In genomic region chr7:101860316-101861222, GRCh38 we compare ENCODE assay signal across 18 cellular contexts. TPM values are rescaled to one million over a fixed set of nuclear protein-coding genes. Genes with fewer than 3 reads are reported as not detected.
DNase-seq lines count a peak whose midpoint lies in the region; ATAC-seq and TF ChIP-seq lines count a peak whose summit lies in the region.
"Had no signal": no experiment of that assay in that cellular context is flagged by ENCODE, and none has a peak within 500 bp of the region (broad histone marks: within the 10 kb centered on the region; RNA-seq: fewer than 3 reads in every experiment).

No MANE protein-coding gene starts in this region.

- H3K23ac ChIP-seq in mesenchymal stem cell (ENCODE audit: low read length in 2 of 2) = no peak overlapping the region

- peak overlapping the region; percentile 37 for H3K27ac Mint-ChIP-seq in activated naive CD8-positive, alpha-beta T cell treated with anti-CD3 and anti-CD28 coated beads, Interleukin-2, amount 50 U/mL, for 24 hours
- no peak overlapping the region for H3K27ac Mint-ChIP-seq in activated naive CD8-positive, alpha-beta T cell treated with anti-CD3 and anti-CD28 coated beads for 36 hours
- peak overlapping the region; percentile 39 for H3K27ac Mint-ChIP-seq in type B pancreatic cell
- H3K27ac Mint-ChIP-seq: activated T-cell treated with anti-CD3 and anti-CD28 coated beads, Interleukin-2, amount 50 U/mL, for 72 hours had no signal

- H3K27me3 Mint-ChIP-seq in activated naive CD8-positive, alpha-beta T cell treated with anti-CD3 and anti-CD28 coated beads, Interleukin-2, amount 50 U/mL, for 24 hours = no peaks in the 10 kb centered on the region
- no peaks in the 10 kb centered on the region for H3K27me3 Mint-ChIP-seq in activated naive CD8-positive, alpha-beta T cell treated with anti-CD3 and anti-CD28 coated beads for 36 hours
- no peaks in the 10 kb centered on the region for H3K27me3 Mint-ChIP-seq in type B pancreatic cell
- H3K27me3 Mint-ChIP-seq: stimulated activated naive CD8-positive, alpha-beta T cell treated with anti-CD3 and anti-CD28 coated beads, Interleukin-15, amount 100 ng/mL, for 72 hours had no signal

- H2BK15ac ChIP-seq in mesenchymal stem cell (ENCODE audit: low read depth, poor library complexity, severe bottlenecking) = no peak overlapping the region

- no peak overlapping the region for H2BK12ac ChIP-seq in mesenchymal stem cell (ENCODE audit: low read length in 2 of 2)

- in situ Hi-C loops in G401 (cut with HindIII; ENCODE audit: low sequenced_read_pairs) = no loop called here

- H4K8ac ChIP-seq in mesenchymal stem cell (ENCODE audit: low read length) = no peak overlapping the region

- H3K4me2 ChIP-seq in mesenchymal stem cell (ENCODE audit: low read length, poor library complexity, severe bottlenecking) = no peak overlapping the region

- H2AK5ac ChIP-seq in mesenchymal stem cell (ENCODE audit: low read length, severe bottlenecking) = no peak overlapping the region

- H3K4me1 Mint-ChIP-seq in activated naive CD8-positive, alpha-beta T cell treated with anti-CD3 and anti-CD28 coated beads, Interleukin-2, amount 50 U/mL, for 24 hours = peaks cover 24% of the 10 kb centered on the region
- peaks cover 22% of the 10 kb centered on the region for H3K4me1 Mint-ChIP-seq in activated naive CD8-positive, alpha-beta T cell treated with anti-CD3 and anti-CD28 coated beads for 36 hours
- H3K4me1 Mint-ChIP-seq in type B pancreatic cell (ENCODE audit: unreplicated experiment) = peaks cover 66% of the 10 kb centered on the region

- no peak for TF ChIP-seq CTCF in type B pancreatic cell (conservative IDR thresholded peaks at IDR 0.05)

- no peak overlapping the region for H2BK5ac ChIP-seq in mesenchymal stem cell (ENCODE audit: low read depth, low read length, poor library complexity, severe bottlenecking)

- peak overlapping the region; percentile 45 for H3K9ac ChIP-seq in adipocyte (ENCODE audit: low read length)
- H3K9ac ChIP-seq in mesenchymal stem cell (ENCODE audit: low read length) = peak overlapping the region; percentile 68

- H3K36me3 ChIP-seq in adipocyte (ENCODE audit: control insufficient read depth, insufficient read depth, low read length, severe bottlenecking) = no peaks in the 10 kb centered on the region
- H3K36me3 ChIP-seq in mesenchymal stem cell (ENCODE audit: control insufficient read depth in 1 of 2, insufficient read depth in 2 of 2, low read depth in 1 of 2, low read length in 2 of 2) = peaks cover 0 to 9% of the 10 kb centered on the region in 2 experiments

- H3K4me1 ChIP-seq in adipocyte (ENCODE audit: control insufficient read depth, insufficient read depth, low read length) = peaks cover 22% of the 10 kb centered on the region
- peaks cover 14% of the 10 kb centered on the region for H3K4me1 ChIP-seq in mesenchymal stem cell (ENCODE audit: control insufficient read depth, insufficient read depth, low read depth, low read length)

- H3K27ac ChIP-seq in mesenchymal stem cell (ENCODE audit: low read length, poor library complexity, severe bottlenecking) = no peak overlapping the region

- H3K4me3 Mint-ChIP-seq in activated naive CD8-positive, alpha-beta T cell treated with anti-CD3 and anti-CD28 coated beads, Interleukin-2, amount 50 U/mL, for 24 hours = no peak overlapping the region
- no peak overlapping the region for H3K4me3 Mint-ChIP-seq in activated naive CD8-positive, alpha-beta T cell treated with anti-CD3 and anti-CD28 coated beads for 36 hours
- no peak overlapping the region for H3K4me3 Mint-ChIP-seq in type B pancreatic cell
- H3K4me3 Mint-ChIP-seq: activated T-cell treated with anti-CD3 and anti-CD28 coated beads, Interleukin-2, amount 50 U/mL, for 72 hours; neural crest cell; stimulated activated naive CD8-positive, alpha-beta T cell treated with anti-CD3 and anti-CD28 coated beads, Interleukin-15, amount 100 ng/mL, for 72 hours had no signal

- peaks cover 47% of the 10 kb centered on the region for H3K79me1 ChIP-seq in mesenchymal stem cell (replicated peaks; ENCODE audit: low read length, poor library complexity, severe bottlenecking)

- no peak for ATAC-seq in activated naive CD8-positive, alpha-beta T cell treated with anti-CD3 and anti-CD28 coated beads, Interleukin-2, amount 50 U/mL, for 24 hours
- ATAC-seq: activated T-cell treated with anti-CD3 and anti-CD28 coated beads, Interleukin-2, amount 50 U/mL, for 72 hours; left colon; stimulated activated naive CD8-positive, alpha-beta T cell treated with anti-CD3 and anti-CD28 coated beads, Interleukin-15, amount 100 ng/mL, for 72 hours had no signal

- H3K18ac ChIP-seq in mesenchymal stem cell (ENCODE audit: low read depth in 1 of 2, low read length in 2 of 2) = no peak overlapping the region

- H3K9me3 Mint-ChIP-seq in activated naive CD8-positive, alpha-beta T cell treated with anti-CD3 and anti-CD28 coated beads, Interleukin-2, amount 50 U/mL, for 24 hours = no peaks in the 10 kb centered on the region
- H3K9me3 Mint-ChIP-seq in activated naive CD8-positive, alpha-beta T cell treated with anti-CD3 and anti-CD28 coated beads for 36 hours = no peaks in the 10 kb centered on the region
- H3K9me3 Mint-ChIP-seq in type B pancreatic cell = no peaks in the 10 kb centered on the region
- H3K9me3 Mint-ChIP-seq: activated T-cell treated with anti-CD3 and anti-CD28 coated beads, Interleukin-2, amount 50 U/mL, for 72 hours; neural crest cell; stimulated activated naive CD8-positive, alpha-beta T cell treated with anti-CD3 and anti-CD28 coated beads, Interleukin-15, amount 100 ng/mL, for 72 hours had no signal

- H3K9me3 ChIP-seq in adipocyte (ENCODE audit: control insufficient read depth, low read length) (no peaks in the 10 kb centered on the region), mesenchymal stem cell (ENCODE audit: control insufficient read depth, low read length) (no peaks in the 10 kb centered on the region)

- H3K27me3 ChIP-seq in adipocyte (replicated peaks; ENCODE audit: control insufficient read depth, insufficient read depth, low read length) = no peaks in the 10 kb centered on the region
- no peaks in the 10 kb centered on the region for H3K27me3 ChIP-seq in mesenchymal stem cell (ENCODE audit: control insufficient read depth in 1 of 2, insufficient read depth in 1 of 2, low read length in 2 of 2)

- H3K4me3 ChIP-seq in adipocyte (ENCODE audit: low read length) (no peak overlapping the region), mesenchymal stem cell (ENCODE audit: insufficient read depth in 1 of 2, low read depth in 1 of 2, low read length in 2 of 2) (no peak overlapping the region)

- H4K91ac ChIP-seq in mesenchymal stem cell (ENCODE audit: low read length) = no peak overlapping the region

- H3K36me3 Mint-ChIP-seq in activated naive CD8-positive, alpha-beta T cell treated with anti-CD3 and anti-CD28 coated beads, Interleukin-2, amount 50 U/mL, for 24 hours (ENCODE audit: low read depth) = peaks cover 3% of the 10 kb centered on the region
- no peaks in the 10 kb centered on the region for H3K36me3 Mint-ChIP-seq in activated naive CD8-positive, alpha-beta T cell treated with anti-CD3 and anti-CD28 coated beads for 36 hours
- H3K36me3 Mint-ChIP-seq in type B pancreatic cell = peaks cover 9% of the 10 kb centered on the region

- H2BK120ac ChIP-seq in mesenchymal stem cell (ENCODE audit: low read depth, low read length) = no peak overlapping the region

- no peak overlapping the region for H3K14ac ChIP-seq in mesenchymal stem cell (ENCODE audit: low read length in 2 of 2)

- H2AFZ ChIP-seq in mesenchymal stem cell (ENCODE audit: low read depth, low read length) = no peak overlapping the region

- DNase-seq in activated naive CD8-positive, alpha-beta T cell treated with anti-CD3 and anti-CD28 coated beads, Interleukin-2, amount 50 U/mL, for 24 hours = no peak
- DNase-seq in activated naive CD8-positive, alpha-beta T cell treated with anti-CD3 and anti-CD28 coated beads for 36 hours = no peak
- DNase-seq in adipocyte (ENCODE audit: low read depth) (no peak), mesenchymal stem cell (no peak), type B pancreatic cell (ENCODE audit: extremely low spot score, unreplicated experiment) (no peak), NCI-H82 treated with DMSO at 0.1 percent for 48 hours (lab: John Stamatoyannopoulos, UW; ENCODE audit: unreplicated experiment) (no peak), G401 (ENCODE audit: low spot score) (no peak), NCI-H146 treated with DMSO at 0.1 percent for 48 hours (lab: John Stamatoyannopoulos, UW; ENCODE audit: unreplicated experiment) (no peak)
- DNase-seq: 8988T; activated T-cell treated with anti-CD3 and anti-CD28 coated beads, Interleukin-2, amount 50 U/mL, for 72 hours; anterior cingulate cortex; effector CD8-positive, alpha-beta T cell; left colon; NCI-H1105; NCI-H524; stimulated activated naive CD8-positive, alpha-beta T cell treated with anti-CD3 and anti-CD28 coated beads, Interleukin-15, amount 100 ng/mL, for 72 hours; T-helper 9 cell had no signal

- H3K4ac ChIP-seq in mesenchymal stem cell (ENCODE audit: low read depth in 1 of 2, low read length in 2 of 2) = no peak overlapping the region

- 77% methylated on average over 8 of the region's 11 CpGs for WGBS in mesenchymal stem cell

RNA-seq across cellular contexts. Expression of gene CUX1, which starts 43.1 kb away (rescaled TPM):
- 10 to 100 TPM; 14.2 to 14.5 TPM for total RNA-seq in activated naive CD8-positive, alpha-beta T cell treated with anti-CD3 and anti-CD28 coated beads for 36 hours
- 62.6 TPM for polyA plus RNA-seq in mesenchymal stem cell (2013, experiment 1 of 2)
- 60.3 TPM for polyA plus RNA-seq in mesenchymal stem cell (2013, experiment 2 of 2)
- 76.4 and 79.2 TPM in 2 replicates for total RNA-seq in type B pancreatic cell (ENCODE audit: low replicate concordance)
- total RNA-seq in G401 (2014; rRNA removed; shearing (Covaris generic)) = 18.0 and 23.2 TPM in 2 replicates
